ENCODE assay signal across 23 cellular contexts in the genomic region with DNA sequence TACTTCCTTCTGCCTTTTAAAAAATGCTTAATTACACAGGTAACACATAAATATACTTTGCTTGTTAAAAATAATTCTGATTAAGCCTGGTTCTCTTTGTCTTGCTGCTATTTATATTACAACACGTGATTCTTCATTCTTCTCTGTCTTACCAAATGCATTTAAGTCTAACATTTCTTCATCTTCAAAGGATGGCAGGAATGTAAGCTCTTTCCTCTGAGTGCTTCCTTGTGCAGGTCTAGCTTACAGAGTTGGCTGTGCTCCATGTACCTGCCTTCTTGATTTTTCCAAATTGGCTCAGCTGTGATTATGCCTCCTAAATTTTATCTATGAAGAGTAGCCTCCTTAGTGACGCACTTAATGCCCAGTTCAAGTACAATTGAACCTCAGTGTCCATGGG. TPM values are rescaled to one million over a fixed set of nuclear protein-coding genes. Genes with fewer than 3 reads are reported as not detected.
DNase-seq lines count a peak whose midpoint lies in the region; ATAC-seq, FAIRE-seq and TF ChIP-seq lines count a peak whose summit lies in the region.
"Had no signal": no experiment of that assay in that cellular context is flagged by ENCODE, and none has a peak within 500 bp of the region (broad histone marks: within the 10 kb centered on the region; RNA-seq: fewer than 3 reads in every experiment).

No MANE protein-coding gene starts in this region.

- ATAC-seq in left ventricle myocardium superior, result no peak
- ATAC-seq: activated CD4-positive, CD25-positive, alpha-beta regulatory T cell treated with anti-CD3 and anti-CD28 coated beads, Interleukin-2, amount 50 U/mL, for 24 hours; activated CD8-positive, alpha-beta T cell treated with anti-CD3 and anti-CD28 coated beads, Interleukin-2, amount 10 ng/mL, durations not matched to agents 7 days and 5 days; effector memory CD8-positive, alpha-beta T cell had no signal

- peaks cover 5% of the 10 kb centered on the region for H3K4me1 ChIP-seq in astrocyte (ENCODE audit: insufficient read depth, low read length)
- no peaks in the 10 kb centered on the region for H3K4me1 ChIP-seq in prostate gland (replicated peaks)
- H3K4me1 ChIP-seq: Peyer's patch had no signal

- no peaks in the 10 kb centered on the region for H3K9me3 ChIP-seq in astrocyte (ENCODE audit: insufficient read depth, low read depth, low read length)
- no peaks in the 10 kb centered on the region for H3K9me3 ChIP-seq in prostate gland
- H3K9me3 ChIP-seq: BLaER1 treated with 17β-estradiol and CSF1 and Interleukin-3, amounts not matched to agents 10 nM and 100 nM; Peyer's patch had no signal

- FAIRE-seq in astrocyte (lab: Jason Lieb, UNC) (no peak), GM19239 (lab: Jason Lieb, UNC) (no peak)

- H3K4me1 Mint-ChIP-seq in astrocyte (ENCODE audit: low read depth, unreplicated experiment), result peaks cover 31% of the 10 kb centered on the region

- no peak overlapping the region for H3K27ac ChIP-seq in astrocyte (ENCODE audit: low read depth, low read length)
- H3K27ac ChIP-seq in prostate gland, result no peak overlapping the region
- H3K27ac ChIP-seq: BLaER1 treated with 17β-estradiol and CSF1 and Interleukin-3, amounts not matched to agents 10 nM and 100 nM had no signal

- H2AFZ ChIP-seq in astrocyte (ENCODE audit: low read depth, low read length), result no peak overlapping the region

- 49% methylated on average over 2 of the region's 2 CpGs for WGBS in prostate gland

- intact Hi-C loops in prostate gland (cut with DNase I), result no loop called here
- intact Hi-C loops in posterior vena cava (cut with DNase I), result no loop called here
- intact Hi-C loops in left ventricle myocardium superior (cut with micrococcal nuclease), result no loop called here

- H3K36me3 ChIP-seq in astrocyte (ENCODE audit: insufficient read depth, low read length), result no peaks in the 10 kb centered on the region
- H3K36me3 ChIP-seq in kidney epithelial cell (ENCODE audit: control insufficient read depth, insufficient read depth, low read length), result no peaks in the 10 kb centered on the region
- H3K36me3 ChIP-seq in prostate gland, result no peaks in the 10 kb centered on the region
- H3K36me3 ChIP-seq: Peyer's patch had no signal

- H3K9me3 Mint-ChIP-seq in astrocyte (ENCODE audit: unreplicated experiment), result no peaks in the 10 kb centered on the region
- H3K9me3 Mint-ChIP-seq: activated naive CD4-positive, alpha-beta T cell treated with anti-CD3 and anti-CD28 coated beads, Interleukin-2, amount 10 ng/mL, durations not matched to agents 7 days and 5 days; activated T-cell treated with anti-CD3 and anti-CD28 coated beads, Interleukin-2, amount 50 U/mL, for 24 hours; effector memory CD8-positive, alpha-beta T cell; naive thymus-derived CD4-positive, alpha-beta T cell had no signal

- H3K9ac ChIP-seq in astrocyte (ENCODE audit: low read length), result no peak overlapping the region
- H3K9ac ChIP-seq: BLaER1 treated with 17β-estradiol and CSF1 and Interleukin-3, amounts not matched to agents 10 nM and 100 nM had no signal

- H3K4me3 ChIP-seq in astrocyte (ENCODE audit: insufficient read depth, low read depth, low read length), result no peak overlapping the region
- H3K4me3 ChIP-seq in kidney epithelial cell (ENCODE audit: low read depth, low read length), result no peak overlapping the region
- H3K4me3 ChIP-seq in prostate gland, result no peak overlapping the region
- H3K4me3 ChIP-seq: BLaER1 treated with 17β-estradiol and CSF1 and Interleukin-3, amounts not matched to agents 10 nM and 100 nM; Peyer's patch had no signal

- H3K4me2 ChIP-seq in astrocyte (ENCODE audit: low read length), result no peak overlapping the region

- no peak for TF ChIP-seq CTCF in astrocyte (IDR thresholded peaks at IDR 0.05; ENCODE audit: insufficient read depth, low read depth, low read length)
- no peak for TF ChIP-seq CTCF in kidney epithelial cell (IDR thresholded peaks at IDR 0.05; ENCODE audit: insufficient read depth, low read length, poor library complexity, severe bottlenecking)
- TF ChIP-seq CTCF in prostate gland (IDR thresholded peaks at IDR 0.05), result no peak

- no peak for TF ChIP-seq POLR2A in prostate gland (IDR thresholded peaks at IDR 0.05)

- H4K20me1 ChIP-seq in astrocyte (ENCODE audit: insufficient read depth, low read length), result no peaks in the 10 kb centered on the region

- H3K27me3 ChIP-seq in astrocyte (ENCODE audit: insufficient read depth, low read length) (no peaks in the 10 kb centered on the region), kidney epithelial cell (ENCODE audit: control insufficient read depth, insufficient read depth, low read length) (no peaks in the 10 kb centered on the region), prostate gland (replicated peaks; ENCODE audit: insufficient read depth) (no peaks in the 10 kb centered on the region)
- H3K27me3 ChIP-seq: BLaER1 treated with 17β-estradiol and CSF1 and Interleukin-3, amounts not matched to agents 10 nM and 100 nM; Peyer's patch had no signal

- H3K36me3 Mint-ChIP-seq in astrocyte (ENCODE audit: low read depth, unreplicated experiment), result no peaks in the 10 kb centered on the region
- H3K36me3 Mint-ChIP-seq: activated naive CD4-positive, alpha-beta T cell treated with anti-CD3 and anti-CD28 coated beads, Interleukin-2, amount 10 ng/mL, durations not matched to agents 7 days and 5 days had no signal

- H3K27me3 Mint-ChIP-seq in astrocyte (ENCODE audit: low read depth, unreplicated experiment), result no peaks in the 10 kb centered on the region
- H3K27me3 Mint-ChIP-seq: activated naive CD4-positive, alpha-beta T cell treated with anti-CD3 and anti-CD28 coated beads, Interleukin-2, amount 10 ng/mL, durations not matched to agents 7 days and 5 days; activated T-cell treated with anti-CD3 and anti-CD28 coated beads, Interleukin-2, amount 50 U/mL, for 24 hours; effector memory CD8-positive, alpha-beta T cell; naive thymus-derived CD4-positive, alpha-beta T cell had no signal

- no peak overlapping the region for H3K4me3 Mint-ChIP-seq in astrocyte (ENCODE audit: unreplicated experiment)
- H3K4me3 Mint-ChIP-seq: activated CD8-positive, alpha-beta T cell treated with anti-CD3 and anti-CD28 coated beads, Interleukin-2, amount 10 ng/mL, durations not matched to agents 7 days and 5 days; activated naive CD4-positive, alpha-beta T cell treated with anti-CD3 and anti-CD28 coated beads, Interleukin-2, amount 10 ng/mL, durations not matched to agents 7 days and 5 days; activated T-cell treated with anti-CD3 and anti-CD28 coated beads, Interleukin-2, amount 50 U/mL, for 24 hours; effector memory CD8-positive, alpha-beta T cell; naive thymus-derived CD4-positive, alpha-beta T cell had no signal

- DNase-seq in DMS79 (lab: John Stamatoyannopoulos, UW) (peak; percentile 7), astrocyte (ENCODE audit: low read depth) (peak; percentile 53), kidney epithelial cell (ENCODE audit: low read depth) (peak; percentile 51), prostate gland (ENCODE audit: low spot score) (peak; percentile 29), posterior vena cava (ENCODE audit: low spot score) (no peak), GM19239 (ENCODE audit: insufficient read length, low spot score) (no peak), hypothalamus (lab: John Stamatoyannopoulos, UW) (no peak), left ventricle myocardium superior (no peak)
- DNase-seq: activated CD8-positive, alpha-beta T cell treated with anti-CD3 and anti-CD28 coated beads, Interleukin-2, amount 10 ng/mL, durations not matched to agents 7 days and 5 days; activated naive CD4-positive, alpha-beta T cell treated with anti-CD3 and anti-CD28 coated beads, Interleukin-2, amount 10 ng/mL, durations not matched to agents 7 days and 5 days; activated T-cell treated with anti-CD3 and anti-CD28 coated beads, Interleukin-2, amount 50 U/mL, for 24 hours; anterior cingulate cortex; effector memory CD8-positive, alpha-beta T cell; H7; left cardiac atrium; naive thymus-derived CD4-positive, alpha-beta T cell; NCI-H1694 treated with DMSO at 0.1 percent for 48 hours; NCI-H345; Peyer's patch; posterior cingulate gyrus; T-helper 9 cell had no signal

- H3K27ac Mint-ChIP-seq in astrocyte (ENCODE audit: unreplicated experiment), result peak overlapping the region; percentile 72
- H3K27ac Mint-ChIP-seq: activated CD8-positive, alpha-beta T cell treated with anti-CD3 and anti-CD28 coated beads, Interleukin-2, amount 10 ng/mL, durations not matched to agents 7 days and 5 days; activated naive CD4-positive, alpha-beta T cell treated with anti-CD3 and anti-CD28 coated beads, Interleukin-2, amount 10 ng/mL, durations not matched to agents 7 days and 5 days; activated T-cell treated with anti-CD3 and anti-CD28 coated beads, Interleukin-2, amount 50 U/mL, for 24 hours; effector memory CD8-positive, alpha-beta T cell; naive thymus-derived CD4-positive, alpha-beta T cell had no signal

- no peaks in the 10 kb centered on the region for H3K79me2 ChIP-seq in astrocyte (ENCODE audit: insufficient read depth, low read length)

RNA-seq across cellular contexts. Expression of gene RNF144B, which starts 44.4 kb away (rescaled TPM):
- total RNA-seq in astrocyte, result 3.6 and 7.2 TPM in 2 replicates
- 13.2 and 15.5 TPM in 2 replicates for total RNA-seq in kidney epithelial cell
- total RNA-seq in prostate gland, result 10 to 100 TPM; 25.3 to 50.8 TPM
- 10 to 100 TPM; 21.5 to 26.0 TPM for total RNA-seq in posterior vena cava
- 22.2 TPM for total RNA-seq in left ventricle myocardium superior

Comparison
In these comparisons a context has a peak if more than half of its experiments do, and no peak if none do; other contexts are left out.
1. DNase-seq: peak in DMS79 (single experiment), astrocyte (single experiment), kidney epithelial cell (single experiment) and prostate gland (single experiment); none in posterior vena cava (single experiment), GM19239 (single experiment), hypothalamus (0 of 51) and left ventricle myocardium superior (single experiment).